Comparison of ENCODE assay signal across 28 cellular contexts in genomic region chr18:80177128-80177527, GRCh38.
"Had no signal": no experiment of that assay in that cellular context is flagged by ENCODE, and none has a peak within 500 bp of the region (broad histone marks: within the 10 kb centered on the region; RNA-seq: fewer than 3 reads in every experiment).

No MANE protein-coding gene starts in this region.

- H3K4me3 Mint-ChIP-seq: activated CD4-positive, alpha-beta memory T cell treated with anti-CD3 and anti-CD28 coated beads for 36 hours; activated CD4-positive, alpha-beta T cell treated with anti-CD3 and anti-CD28 coated beads, Interleukin-2, amount 10 ng/mL, durations not matched to agents 24 days and 14 days; activated naive CD4-positive, alpha-beta T cell treated with anti-CD3 and anti-CD28 coated beads, Interleukin-2, amount 10 ng/mL, durations not matched to agents 7 days and 5 days; activated naive CD8-positive, alpha-beta T cell treated with anti-CD3 and anti-CD28 coated beads, Interleukin-2, amount 50 U/mL, for 24 hours; stimulated activated naive CD8-positive, alpha-beta T cell treated with anti-CD3 and anti-CD28 coated beads, Interleukin-15, Interleukin-2, amounts not matched to agents 100 ng/mL and 50 ng/mL, for 24 hours; T-helper 1 cell treated with Interleukin-12 subunit alpha and Interleukin-12 subunit beta and Interleukin-4 antibody, amounts not matched to agents 30 μg/mL and 1 μg/mL, for 36 hours had no signal

- FAIRE-seq: endothelial cell of umbilical vein, pancreas, TTC549 had no signal

- H3K27ac ChIP-seq: heart right ventricle, left lung, pancreas, prostate gland, thoracic aorta, WERI-Rb-1 had no signal

- H3K4me3 ChIP-seq: heart right ventricle, left lung, pancreas, prostate gland, skin epidermis, thoracic aorta, uterus had no signal

- H3K9me3 ChIP-seq: heart right ventricle, left lung, pancreas, prostate gland, thoracic aorta, uterus had no signal

- H3K9me3 Mint-ChIP-seq: activated CD4-positive, alpha-beta memory T cell treated with anti-CD3 and anti-CD28 coated beads for 36 hours; activated CD4-positive, alpha-beta T cell treated with anti-CD3 and anti-CD28 coated beads, Interleukin-2, amount 10 ng/mL, durations not matched to agents 24 days and 14 days; activated naive CD4-positive, alpha-beta T cell treated with anti-CD3 and anti-CD28 coated beads, Interleukin-2, amount 10 ng/mL, durations not matched to agents 7 days and 5 days; activated naive CD8-positive, alpha-beta T cell treated with anti-CD3 and anti-CD28 coated beads, Interleukin-2, amount 50 U/mL, for 24 hours; stimulated activated naive CD8-positive, alpha-beta T cell treated with anti-CD3 and anti-CD28 coated beads, Interleukin-15, Interleukin-2, amounts not matched to agents 100 ng/mL and 50 ng/mL, for 24 hours; T-helper 1 cell treated with Interleukin-12 subunit alpha and Interleukin-12 subunit beta and Interleukin-4 antibody, amounts not matched to agents 30 μg/mL and 1 μg/mL, for 36 hours had no signal

- H3K36me3 ChIP-seq: heart right ventricle, left lung, pancreas, prostate gland, thoracic aorta, uterus, WERI-Rb-1 had no signal

- H3K4me1 ChIP-seq: heart right ventricle, left lung, pancreas had no signal

- H3K36me3 Mint-ChIP-seq: activated CD4-positive, alpha-beta memory T cell treated with anti-CD3 and anti-CD28 coated beads for 36 hours; activated naive CD4-positive, alpha-beta T cell treated with anti-CD3 and anti-CD28 coated beads, Interleukin-2, amount 10 ng/mL, durations not matched to agents 7 days and 5 days had no signal

- H3K27ac Mint-ChIP-seq: activated CD4-positive, alpha-beta memory T cell treated with anti-CD3 and anti-CD28 coated beads for 36 hours; activated CD4-positive, alpha-beta T cell treated with anti-CD3 and anti-CD28 coated beads, Interleukin-2, amount 10 ng/mL, durations not matched to agents 24 days and 14 days; activated naive CD4-positive, alpha-beta T cell treated with anti-CD3 and anti-CD28 coated beads, Interleukin-2, amount 10 ng/mL, durations not matched to agents 7 days and 5 days; activated naive CD8-positive, alpha-beta T cell treated with anti-CD3 and anti-CD28 coated beads, Interleukin-2, amount 50 U/mL, for 24 hours; stimulated activated naive CD8-positive, alpha-beta T cell treated with anti-CD3 and anti-CD28 coated beads, Interleukin-15, Interleukin-2, amounts not matched to agents 100 ng/mL and 50 ng/mL, for 24 hours; T-helper 1 cell treated with Interleukin-12 subunit alpha and Interleukin-12 subunit beta and Interleukin-4 antibody, amounts not matched to agents 30 μg/mL and 1 μg/mL, for 36 hours had no signal

- DNase-seq: activated CD4-positive, alpha-beta memory T cell treated with anti-CD3 and anti-CD28 coated beads for 36 hours; activated CD4-positive, alpha-beta T cell treated with anti-CD3 and anti-CD28 coated beads, Interleukin-2, amount 10 ng/mL, durations not matched to agents 24 days and 14 days; activated CD8-positive, alpha-beta memory T cell treated with anti-CD3 and anti-CD28 coated beads, Interleukin-2, amount 50 U/mL, for 4 hours; activated gamma-delta T cell; activated naive CD4-positive, alpha-beta T cell treated with anti-CD3 and anti-CD28 coated beads, Interleukin-2, amount 10 ng/mL, durations not matched to agents 7 days and 5 days; activated naive CD8-positive, alpha-beta T cell treated with anti-CD3 and anti-CD28 coated beads, Interleukin-2, amount 50 U/mL, for 24 hours; activated T-cell treated with anti-CD3 and anti-CD28 coated beads, Interleukin-2, amount 50 U/mL, for 1 hour; cortex of kidney; heart right ventricle; kidney glomerular epithelial cell; left lung; nucleus accumbens; pancreas; retina; stimulated activated CD4-positive, alpha-beta T cell treated with anti-CD3 and anti-CD28 coated beads, Interleukin-12 subunit alpha, Interleukin-12 subunit beta, amount 100 ng/mL, for 4 hours; stimulated activated CD4-positive, alpha-beta T cell treated with anti-CD3 and anti-CD28 coated beads, Interleukin-4, amount 100 ng/mL, for 1 hour; SW 1271; T-helper 9 cell; trophoblast cell; WERI-Rb-1 had no signal
